ENCODE assay signal across 13 cellular contexts in genomic region chr1:207818971-207819451, GRCh38.
A peak's percentile ranks its signal among the peaks of the same experiment; 100 is the strongest.
DNase-seq lines count a peak whose midpoint lies in the region; ATAC-seq, FAIRE-seq and TF ChIP-seq lines count a peak whose summit lies in the region.
"Had no signal": no experiment of that assay in that cellular context is flagged by ENCODE, and none has a peak within 500 bp of the region (broad histone marks: within the 10 kb centered on the region; RNA-seq: fewer than 3 reads in every experiment).

No MANE protein-coding gene starts in this region.

- intact Hi-C loops in pancreas (cut with DNase I), result no loop called here

- no peaks in the 10 kb centered on the region for H3K9me3 ChIP-seq in fibroblast of lung (ENCODE audit: control insufficient read depth, insufficient read depth, low read depth, low read length)
- H3K9me3 ChIP-seq in pancreas, result no peaks in the 10 kb centered on the region
- H3K9me3 ChIP-seq: tibial nerve had no signal

- H3K27me3 ChIP-seq in fibroblast of lung (ENCODE audit: control insufficient read depth, insufficient read depth, low read length) (no peaks in the 10 kb centered on the region), pancreas (no peaks in the 10 kb centered on the region)
- H3K27me3 ChIP-seq: tibial nerve had no signal

- H3K4me3 ChIP-seq in AG09309 (ENCODE audit: control insufficient read depth, low read depth, low read length), result peak overlapping the region; percentile 16
- H3K4me3 ChIP-seq in fibroblast of lung (replicated peaks in 1 of 4; ENCODE audit: control extremely low read depth in 1 of 4, insufficient read depth in 1 of 4, low read depth in 3 of 4, low read length in 4 of 4), result peak overlapping the region in 3 of 4 experiments; percentile 2 to 97 (median 6)
- peak overlapping the region in 3 of 4 donors; percentile 51 to 70 (median 66) for H3K4me3 ChIP-seq in pancreas

- H3K4me1 ChIP-seq in fibroblast of lung (ENCODE audit: control insufficient read depth, extremely low read depth, insufficient read depth, low read length) (peaks cover 37% of the 10 kb centered on the region), pancreas (peaks cover 16 to 51% (median 28%) of the 10 kb centered on the region in 3 donors)

- peaks cover 36% of the 10 kb centered on the region for H3K79me2 ChIP-seq in fibroblast of lung (ENCODE audit: control insufficient read depth, insufficient read depth, low read length)

- H3K27ac ChIP-seq in fibroblast of lung (ENCODE audit: insufficient read depth, low read length), result peak overlapping the region; percentile 55
- peak overlapping the region in 2 of 4 donors; percentile 1 to 52 for H3K27ac ChIP-seq in pancreas

- H4K20me1 ChIP-seq in fibroblast of lung (ENCODE audit: control insufficient read depth, extremely low read depth, insufficient read depth, low read length), result no peaks in the 10 kb centered on the region

- H3K4me2 ChIP-seq in fibroblast of lung (ENCODE audit: extremely low read depth, insufficient read depth, low read length), result peak overlapping the region; percentile 69

- H3K36me3 ChIP-seq in fibroblast of lung (ENCODE audit: control insufficient read depth, insufficient read depth, low read length) (peaks cover 17% of the 10 kb centered on the region), pancreas (peaks cover 0 to 46% (median 28%) of the 10 kb centered on the region in 3 donors)

- ATAC-seq in pancreas (no peak), HG02571 (IDR thresholded peaks at IDR 0.05; ENCODE audit: unreplicated experiment) (no peak), GM19328 (IDR thresholded peaks at IDR 0.05; ENCODE audit: unreplicated experiment) (no peak), GM21390 (IDR thresholded peaks at IDR 0.05; ENCODE audit: unreplicated experiment) (no peak)
- ATAC-seq: activated T-cell treated with anti-CD3 and anti-CD28 coated beads, Interleukin-2, amount 50 U/mL, for 72 hours; sciatic nerve had no signal

- H3K9ac ChIP-seq in fibroblast of lung (ENCODE audit: insufficient read depth, low read length), result peak overlapping the region; percentile 32

- TF ChIP-seq CTCF in AG09309 (IDR thresholded peaks at IDR 0.05; ENCODE audit: control insufficient read depth, insufficient read depth, low read depth, low read length, missing control alignments), result no peak
- no peak for TF ChIP-seq CTCF in fibroblast of lung (conservative IDR thresholded peaks at IDR 0.05 in 1 of 2, IDR thresholded peaks at IDR 0.05 in 1 of 2; ENCODE audit: low read depth in 1 of 2, low read length in 2 of 2)
- TF ChIP-seq CTCF in pancreas (IDR thresholded peaks at IDR 0.05), result no peak

- no peak overlapping the region for H2AFZ ChIP-seq in fibroblast of lung (ENCODE audit: low read length)

- WGBS in pancreas, 2 donors, result 40 to 51% methylated on average over 18 of the region's 18 CpGs

- no peak for DNase-seq in AG09309 (ENCODE audit: low read depth)
- DNase-seq in RPMI7951 (ENCODE audit: low read depth), result peak; percentile 54
- DNase-seq in fibroblast of lung (ENCODE audit: low read depth in 2 of 2), result peak; percentile 47 to 63
- DNase-seq in pancreas, result no peak
- no peak for DNase-seq in DMS79 (lab: John Stamatoyannopoulos, UW)
- DNase-seq: activated T-cell treated with anti-CD3 and anti-CD28 coated beads, Interleukin-2, amount 50 U/mL, for 72 hours; glutamatergic neuron; NCI-H1694 had no signal

- FAIRE-seq in pancreas (lab: Jason Lieb, UNC), result no peak

Comparison
In these comparisons a context has a peak if more than half of its experiments do, and no peak if none do; other contexts are left out.
1. DNase-seq: peak in RPMI7951 (single experiment) and fibroblast of lung (2 of 2); none in AG09309 (single experiment), pancreas (0 of 6) and DMS79 (single experiment).
2. H3K4me3 ChIP-seq: peak in every context shown above with its lines; median percentile 66 in pancreas; 16 in AG09309; 6 in fibroblast of lung.